ENCODE assay signal across 2 cellular contexts in genomic region chr1:1640711-1641461, GRCh38. TPM values are rescaled to one million over a fixed set of nuclear protein-coding genes. Genes with fewer than 3 reads are reported as not detected.
"Had no signal": no experiment of that assay in that cellular context is flagged by ENCODE, and none has a peak within 500 bp of the region (broad histone marks: within the 10 kb centered on the region; RNA-seq: fewer than 3 reads in every experiment).

No MANE protein-coding gene starts in this region.

RNA-seq across cellular contexts. Expression of gene MMP23B, which starts 8.9 kb away (rescaled TPM):
- polyA plus RNA-seq: naive thymus-derived CD4-positive, alpha-beta T cell had no signal

RNA-seq across cellular contexts. Expression of gene FNDC10, which starts 41.0 kb away (rescaled TPM):
- total RNA-seq: skeletal muscle tissue had no signal
